8 cellular contexts compared by ENCODE assay signal in genomic region chr10:68231106-68231901, GRCh38. TPM values are rescaled to one million over a fixed set of nuclear protein-coding genes. Genes with fewer than 3 reads are reported as not detected.
A peak's percentile ranks its signal among the peaks of the same experiment; 100 is the strongest.
DNase-seq lines count a peak whose midpoint lies in the region; FAIRE-seq and TF ChIP-seq lines count a peak whose summit lies in the region.

No MANE protein-coding gene starts in this region.

- DNase-seq in H7 (peak; percentile 97), caudate nucleus (lab: John Stamatoyannopoulos, UW) (peak in 59 of 61 donors; percentile 12 to 89 (median 64)), islet precursor cell (peak; percentile 92), small intestine (peak; percentile 45), NK-92 (lab: John Stamatoyannopoulos, UW; ENCODE audit: unreplicated experiment) (no peak)

- H3K9me2 ChIP-seq in SU-DHL-6 (replicated peaks; ENCODE audit: insufficient read depth, low read length), result no peaks in the 10 kb centered on the region

- H3K4me2 ChIP-seq in SU-DHL-6 (ENCODE audit: low read depth, low read length, poor library complexity, severe bottlenecking), result peak overlapping the region; percentile 84

- H3K27ac ChIP-seq in SU-DHL-6 (ENCODE audit: low read depth, low read length) (no peak overlapping the region), caudate nucleus (ENCODE audit: low read depth, low read length) (peak overlapping the region; percentile 67), small intestine (ENCODE audit: low read depth in 1 of 2, low read length in 1 of 2) (peak overlapping the region in 1 of 2 donors; percentile 70)

- 0 to 1% (median 1%) methylated on average over 76 to 83 of the region's 83 CpGs for WGBS in small intestine, 3 donors

- TF ChIP-seq CTCF in GM12872 (IDR thresholded peaks at IDR 0.05; ENCODE audit: insufficient read depth, low read depth, low read length), result peak; percentile 48; the same call in 2 of the 3 replicates
- peak; percentile 24; the same call in 1 of the 2 replicates for TF ChIP-seq CTCF in LNCAP (IDR thresholded peaks at IDR 0.05)
- TF ChIP-seq CTCF in SU-DHL-6 (IDR thresholded peaks at IDR 0.05; ENCODE audit: insufficient read depth, low read length, poor library complexity, severe bottlenecking), result no peak

- H3K9me3 ChIP-seq in SU-DHL-6 (ENCODE audit: insufficient read depth, low read length) (no peaks in the 10 kb centered on the region), small intestine (ENCODE audit: control insufficient read depth, low read depth) (no peaks in the 10 kb centered on the region)

- H3F3A ChIP-seq in SU-DHL-6 (ENCODE audit: insufficient read depth), result no peaks in the 10 kb centered on the region

- H3K27me3 ChIP-seq in H7 (ENCODE audit: control insufficient read depth, insufficient read depth, low read length), result peaks cover 34% of the 10 kb centered on the region
- H3K27me3 ChIP-seq in SU-DHL-6 (ENCODE audit: low read length), result no peaks in the 10 kb centered on the region
- H3K27me3 ChIP-seq in small intestine (ENCODE audit: control insufficient read depth in 2 of 2, insufficient read depth in 2 of 2, low read length in 2 of 2), result no peaks in the 10 kb centered on the region

- no peaks in the 10 kb centered on the region for H4K20me1 ChIP-seq in SU-DHL-6 (ENCODE audit: low read depth, low read length)

- H3K9ac ChIP-seq in SU-DHL-6 (ENCODE audit: low read length), result peak overlapping the region; percentile 73

- peak overlapping the region; percentile 61 for H3K4me3 ChIP-seq in H7 (ENCODE audit: insufficient read depth, low read depth, low read length)
- H3K4me3 ChIP-seq in SU-DHL-6 (ENCODE audit: insufficient read depth, low read length, poor library complexity, severe bottlenecking), result peak overlapping the region; percentile 66
- peak overlapping the region; percentile 39 to 55 for H3K4me3 ChIP-seq in small intestine (ENCODE audit: low read depth in 1 of 2, low read length in 2 of 2)

- H2AFZ ChIP-seq in SU-DHL-6 (ENCODE audit: low read depth, low read length, severe bottlenecking), result peak overlapping the region; percentile 100

- H3K79me2 ChIP-seq in SU-DHL-6 (ENCODE audit: insufficient read depth, low read length), result no peaks in the 10 kb centered on the region

- FAIRE-seq in small intestine (lab: Jason Lieb, UNC), result no peak

- no peaks in the 10 kb centered on the region for H3K4me1 ChIP-seq in small intestine (ENCODE audit: control insufficient read depth in 2 of 2, insufficient read depth in 1 of 2, low read depth in 1 of 2, low read length in 1 of 2)

- H3K36me3 ChIP-seq in H7 (replicated peaks; ENCODE audit: control insufficient read depth, insufficient read depth, low read length), result no peaks in the 10 kb centered on the region
- H3K36me3 ChIP-seq in SU-DHL-6 (ENCODE audit: low read length), result no peaks in the 10 kb centered on the region
- no peaks in the 10 kb centered on the region for H3K36me3 ChIP-seq in small intestine (ENCODE audit: control insufficient read depth in 2 of 2, insufficient read depth in 2 of 2, low read length in 2 of 2)

RNA-seq across cellular contexts. Expression of gene ATOH7, which starts 0.6 kb away (rescaled TPM):
- 0.15 TPM in 1 of 2 replicates, not detected in the other for total RNA-seq in H7 (2014; rRNA removed; shearing (Covaris generic))
- 1 to 10 TPM in 2 of 3 donors, under 1 TPM in 1; 0.30 to 3.0 (median 1.6) TPM for polyA plus RNA-seq in small intestine
